4 cellular contexts compared by ENCODE assay signal in the genomic region with DNA sequence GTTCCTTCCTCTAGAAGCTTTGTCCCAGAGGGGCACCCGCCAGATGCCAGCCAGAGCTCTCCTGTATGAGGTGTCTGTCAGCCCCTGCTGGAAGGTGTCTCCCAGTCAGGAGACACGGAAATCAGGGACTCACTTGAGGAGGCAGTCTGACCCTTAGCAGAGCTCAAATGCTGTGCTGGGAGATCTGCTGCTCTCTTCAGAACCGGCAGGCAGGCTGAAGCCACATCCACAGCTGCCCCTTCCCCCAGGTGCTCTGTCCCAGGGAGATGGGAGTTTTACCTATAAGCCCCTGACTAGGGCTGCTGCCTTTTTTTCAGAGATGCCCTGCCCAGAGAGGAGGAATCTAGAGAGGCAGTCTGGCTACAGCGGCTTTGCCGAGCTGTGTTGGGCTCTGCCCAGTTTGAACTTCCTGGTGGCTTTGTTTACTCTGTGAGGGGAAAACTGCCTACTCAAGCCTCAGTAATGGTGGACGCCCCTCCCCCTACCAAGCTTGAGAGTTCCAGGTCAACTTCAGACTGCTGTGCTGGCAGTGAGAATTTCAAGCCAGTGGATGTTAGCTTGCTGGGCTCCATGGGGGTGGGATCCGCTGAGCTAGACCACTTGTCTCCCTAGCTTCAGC. TPM values are rescaled to one million over a fixed set of nuclear protein-coding genes. Genes with fewer than 3 reads are reported as not detected.
"Had no signal": no experiment of that assay in that cellular context is flagged by ENCODE, and none has a peak within 500 bp of the region (broad histone marks: within the 10 kb centered on the region; RNA-seq: fewer than 3 reads in every experiment).

No MANE protein-coding gene starts in this region.

RNA-seq across cellular contexts. Expression of a gene that starts 8.1 kb away (rescaled TPM):
- total RNA-seq: IMR-90, NCI-H460, SK-MEL-5 had no signal
- polyA plus RNA-seq: IMR-90 had no signal

RNA-seq across cellular contexts. Expression of a gene that starts 37.8 kb away (rescaled TPM):
- total RNA-seq: IMR-90, NCI-H460, SK-MEL-5 had no signal
- polyA plus RNA-seq: IMR-90, SK-N-SH had no signal
